In genomic region chr11:125236072-125236825, GRCh38 we compare ENCODE assay signal across 21 cellular contexts.
"Had no signal": no experiment of that assay in that cellular context is flagged by ENCODE, and none has a peak within 500 bp of the region (broad histone marks: within the 10 kb centered on the region; RNA-seq: fewer than 3 reads in every experiment).

No MANE protein-coding gene starts in this region.

- H3K4me1 ChIP-seq: parathyroid adenoma, sigmoid colon, transverse colon had no signal

- ATAC-seq: esophagus mucosa; left ventricle myocardium superior; natural killer cell treated with Interleukin-12 subunit alpha and Interleukin-12 subunit beta and Interleukin-15 and Interleukin-18, amount 100 ng/mL, for 72 hours; stimulated activated naive B cell treated with anti-CD40 and anti-IgM and Interleukin-4, amounts not matched to agents 10 μg/mL and 1 μg/mL and 100 μg/mL, for 72 hours had no signal

- H3K27ac ChIP-seq: parathyroid adenoma, sigmoid colon, transverse colon had no signal

- H3K4me3 Mint-ChIP-seq: activated CD4-positive, alpha-beta memory T cell treated with anti-CD3 and anti-CD28 coated beads for 36 hours; activated naive CD8-positive, alpha-beta T cell treated with anti-CD3 and anti-CD28 coated beads for 36 hours; natural killer cell treated with Interleukin-12 subunit alpha and Interleukin-12 subunit beta and Interleukin-15 and Interleukin-18, amount 100 ng/mL, for 72 hours; stimulated activated naive B cell treated with anti-CD40 and anti-IgM and Interleukin-4, amounts not matched to agents 10 μg/mL and 1 μg/mL and 100 μg/mL, for 72 hours had no signal

- H3K9me3 Mint-ChIP-seq: activated CD4-positive, alpha-beta memory T cell treated with anti-CD3 and anti-CD28 coated beads for 36 hours; activated naive CD8-positive, alpha-beta T cell treated with anti-CD3 and anti-CD28 coated beads for 36 hours; natural killer cell treated with Interleukin-12 subunit alpha and Interleukin-12 subunit beta and Interleukin-15 and Interleukin-18, amount 100 ng/mL, for 72 hours had no signal

- DNase-seq: activated CD4-positive, alpha-beta memory T cell treated with anti-CD3 and anti-CD28 coated beads for 36 hours; activated CD4-positive, alpha-beta T cell treated with anti-CD3 and anti-CD28 coated beads for 4 hours; activated CD4-positive, CD25-positive, alpha-beta regulatory T cell; activated naive CD4-positive, alpha-beta T cell treated with Interleukin-2 at 50 U/mL for 16 hours; activated naive CD8-positive, alpha-beta T cell treated with anti-CD3 and anti-CD28 coated beads for 36 hours; activated T-cell treated with anti-CD3 and anti-CD28 coated beads, Interleukin-2, amount 50 U/mL, for 48 hours; central memory CD4-positive, alpha-beta T cell; dermis blood vessel endothelial cell; effector CD8-positive, alpha-beta T cell; left ventricle myocardium superior; nucleus accumbens; sigmoid colon; stimulated activated CD4-positive, alpha-beta T cell treated with anti-CD3 and anti-CD28 coated beads, Interleukin-15, amount 100 ng/mL, for 24 hours; stimulated activated CD8-positive, alpha-beta memory T cell treated with anti-CD3 and anti-CD28 coated beads, Interleukin-4, amount 100 ng/mL, for 48 hours; stimulated activated naive B cell treated with anti-CD40 and anti-IgM and Interleukin-4, amounts not matched to agents 10 μg/mL and 1 μg/mL and 100 μg/mL, for 72 hours; T1000; transverse colon had no signal

- H3K36me3 ChIP-seq: sigmoid colon, transverse colon had no signal

- H3K27ac Mint-ChIP-seq: activated CD4-positive, alpha-beta memory T cell treated with anti-CD3 and anti-CD28 coated beads for 36 hours; activated naive CD8-positive, alpha-beta T cell treated with anti-CD3 and anti-CD28 coated beads for 36 hours; natural killer cell treated with Interleukin-12 subunit alpha and Interleukin-12 subunit beta and Interleukin-15 and Interleukin-18, amount 100 ng/mL, for 72 hours; stimulated activated naive B cell treated with anti-CD40 and anti-IgM and Interleukin-4, amounts not matched to agents 10 μg/mL and 1 μg/mL and 100 μg/mL, for 72 hours had no signal

- H3K4me1 Mint-ChIP-seq: activated naive CD8-positive, alpha-beta T cell treated with anti-CD3 and anti-CD28 coated beads for 36 hours; stimulated activated naive B cell treated with anti-CD40 and anti-IgM and Interleukin-4, amounts not matched to agents 10 μg/mL and 1 μg/mL and 100 μg/mL, for 72 hours had no signal

- H3K36me3 Mint-ChIP-seq: activated CD4-positive, alpha-beta memory T cell treated with anti-CD3 and anti-CD28 coated beads for 36 hours; activated naive CD8-positive, alpha-beta T cell treated with anti-CD3 and anti-CD28 coated beads for 36 hours; natural killer cell treated with Interleukin-12 subunit alpha and Interleukin-12 subunit beta and Interleukin-15 and Interleukin-18, amount 100 ng/mL, for 72 hours had no signal

- H3K9me3 ChIP-seq: sigmoid colon, transverse colon had no signal

- H3K27me3 ChIP-seq: sigmoid colon, transverse colon had no signal

- H3K4me3 ChIP-seq: sigmoid colon, smooth muscle cell, transverse colon had no signal
